Comparison of ENCODE assay signal across 1 cellular context in genomic region chr17:41966453-41967140, GRCh38.
TF ChIP-seq lines count a peak whose summit lies in the region.

TSS of gene CNP (plus strand) at chr17:41966795. CDS start at chr17:41966885, 90 bp downstream.

TF ChIP-seq in K562, 482 proteins besides CTCF, POLR2A, EP300 and RAD21 (continued from another document and continues in another):
- TF ChIP-seq POLR2H (tag; IDR thresholded peaks at IDR 0.05; ENCODE audit: low read depth) (no peak; the same call in 1 of the 2 replicates), U2AF2 (optimal IDR thresholded peaks at IDR 0.05; ENCODE audit: low read depth, low read length) (no peak), POLR2AphosphoS2 (IDR thresholded peaks at IDR 0.05; ENCODE audit: low read length) (no peak; the same call in 1 of the 2 replicates), SAP30 (IDR thresholded peaks at IDR 0.05; ENCODE audit: borderline replicate concordance, insufficient read depth, low read depth, low read length, poor library complexity, severe bottlenecking) (peak; percentile 80), KDM4B (IDR thresholded peaks at IDR 0.05; ENCODE audit: borderline replicate concordance in 2 of 2, low read depth in 1 of 2) (no peak), ZNF592 (IDR thresholded peaks at IDR 0.05) (0 out of 2 replicates have a peak, but pooled peaks have one; percentile 41), REST (CRISPR knock-in tag; IDR thresholded peaks at IDR 0.05; ENCODE audit: low read depth) (0 out of 2 replicates have a peak, but pooled peaks have one; percentile 32), YY1 (IDR thresholded peaks at IDR 0.05; ENCODE audit: borderline replicate concordance in 1 of 3, control insufficient read depth in 1 of 3, extremely low read depth in 1 of 3, insufficient read depth in 3 of 3, insufficient read length in 1 of 3, insufficient replicate concordance in 2 of 3, low read depth in 1 of 3, low read length in 2 of 3) (peak in 1 of 3 experiments; percentile 26), RBM25 (IDR thresholded peaks at IDR 0.05; ENCODE audit: low read depth, low read length, severe bottlenecking) (peak; percentile 99), CREB5 (CRISPR knock-in tag; IDR thresholded peaks at IDR 0.05) (no peak), NFIC (IDR thresholded peaks at IDR 0.05) (peak; percentile 25), FOSL1 (tag; conservative IDR thresholded peaks at IDR 0.05) (0 out of 2 replicates have a peak, but pooled peaks have one; percentile 22), ARID2 (IDR thresholded peaks at IDR 0.05) (no peak), ZFX (CRISPR knock-in tag; IDR thresholded peaks at IDR 0.05) (peak; percentile 68), NFIX (CRISPR knock-in tag; IDR thresholded peaks at IDR 0.05; ENCODE audit: low read depth) (no peak), FOS (IDR thresholded peaks at IDR 0.05; ENCODE audit: extremely low read depth, insufficient read length) (no peak), CREB1 (IDR thresholded peaks at IDR 0.05) (peak; percentile 12; the same call in 1 of the 2 replicates), CREB1 (CRISPR knock-in tag; IDR thresholded peaks at IDR 0.05) (no peak), MECOM (CRISPR knock-in tag; IDR thresholded peaks at IDR 0.05) (no peak), ILF3 (IDR thresholded peaks at IDR 0.05; ENCODE audit: borderline replicate concordance) (no peak), ZZZ3 (IDR thresholded peaks at IDR 0.05) (no peak), CC2D1A (IDR thresholded peaks at IDR 0.05) (no peak), SFPQ (IDR thresholded peaks at IDR 0.05; ENCODE audit: low read depth, low read length) (no peak), TGIF2 (CRISPR knock-in tag; IDR thresholded peaks at IDR 0.05) (no peak), CXXC5 (CRISPR knock-in tag; IDR thresholded peaks at IDR 0.05) (peak; percentile 66), FOXP4 (CRISPR knock-in tag; IDR thresholded peaks at IDR 0.05; ENCODE audit: borderline replicate concordance) (no peak), TEAD1 (CRISPR knock-in tag; IDR thresholded peaks at IDR 0.05) (peak in 1 of 2 experiments; percentile 16; a peak in 1 of 4 replicates), CREB3L1 (IDR thresholded peaks at IDR 0.05; ENCODE audit: borderline replicate concordance, low read depth) (peak; percentile 69; the same call in 1 of the 2 replicates), BRF1 (IDR thresholded peaks at IDR 0.05; ENCODE audit: borderline replicate concordance, extremely low read depth, insufficient read length) (no peak), SP1 (CRISPR knock-in tag; IDR thresholded peaks at IDR 0.05) (peak; percentile 37; the same call in 1 of the 2 replicates), HCFC1 (IDR thresholded peaks at IDR 0.05; ENCODE audit: low read depth, low read length) (peak; percentile 35; the same call in 1 of the 2 replicates), FIP1L1 (IDR thresholded peaks at IDR 0.05; ENCODE audit: low read depth, low read length, poor library complexity, severe bottlenecking) (peak; percentile 85), CHD2 (IDR thresholded peaks at IDR 0.05; ENCODE audit: low read depth, low read length) (peak; percentile 98), ZBTB11 (CRISPR knock-in tag; IDR thresholded peaks at IDR 0.05) (0 out of 6 replicates have a peak, but pooled peaks of 1 of the 3 experiments have one; percentile 3), ZNF174 (CRISPR knock-in tag; IDR thresholded peaks at IDR 0.05) (no peak), SIN3B (IDR thresholded peaks at IDR 0.05; ENCODE audit: low read depth) (peak; percentile 58), ZNF324 (CRISPR knock-in tag; IDR thresholded peaks at IDR 0.05) (no peak), MAX (CRISPR knock-in tag; IDR thresholded peaks at IDR 0.05) (peak; percentile 61), MYC (IDR thresholded peaks at IDR 0.05; ENCODE audit: low read depth, low read length) (peak; percentile 66; the same call in 1 of the 2 replicates), MYC (CRISPR knock-in tag; IDR thresholded peaks at IDR 0.05; ENCODE audit: borderline replicate concordance, low read depth) (no peak), HMGN3 (IDR thresholded peaks at IDR 0.05; ENCODE audit: borderline replicate concordance, extremely low read depth, insufficient read length, low read depth, low read length) (peak; percentile 14), MCM7 (IDR thresholded peaks at IDR 0.05) (no peak)
